11 cellular contexts compared by ENCODE assay signal in genomic region chr3:149527531-149528343, GRCh38. TPM values are rescaled to one million over a fixed set of nuclear protein-coding genes. Genes with fewer than 3 reads are reported as not detected.
A peak's percentile ranks its signal among the peaks of the same experiment; 100 is the strongest.
DNase-seq lines count a peak whose midpoint lies in the region; ATAC-seq and TF ChIP-seq lines count a peak whose summit lies in the region.
"Had no signal": no experiment of that assay in that cellular context is flagged by ENCODE, and none has a peak within 500 bp of the region (broad histone marks: within the 10 kb centered on the region; RNA-seq: fewer than 3 reads in every experiment).

No MANE protein-coding gene starts in this region.

- no peak for ATAC-seq in natural killer cell treated with Interleukin-12 subunit alpha and Interleukin-12 subunit beta and Interleukin-15 and Interleukin-18, amount 100 ng/mL, for 72 hours

- no peaks in the 10 kb centered on the region for H3K36me3 Mint-ChIP-seq in natural killer cell treated with Interleukin-12 subunit alpha and Interleukin-12 subunit beta and Interleukin-15 and Interleukin-18, amount 100 ng/mL, for 72 hours
- H3K36me3 Mint-ChIP-seq: CD14-positive monocyte had no signal

- no peak for TF ChIP-seq POLR2A in erythroblast (IDR thresholded peaks at IDR 0.05; ENCODE audit: low read length)

- TF ChIP-seq CTCF in AG09309 (IDR thresholded peaks at IDR 0.05; ENCODE audit: control insufficient read depth, insufficient read depth, low read depth, low read length, missing control alignments) = peak; percentile 25
- no peak for TF ChIP-seq CTCF in OCI-LY7 (conservative IDR thresholded peaks at IDR 0.05; ENCODE audit: low read length)

- H3K79me2 ChIP-seq in OCI-LY7 (ENCODE audit: insufficient read depth, low read depth, low read length) = no peaks in the 10 kb centered on the region

- DNase-seq in AG09309 (ENCODE audit: low read depth) (no peak), NCI-H774 (lab: John Stamatoyannopoulos, UW) (peak; percentile 60), fibroblast of peridontal ligament (ENCODE audit: extremely low read depth) (peak; percentile 40), OCI-LY7 (ENCODE audit: low spot score) (no peak), erythroblast (lab: John Stamatoyannopoulos, UW) (no peak), T-helper 1 cell (no peak)
- DNase-seq in natural killer cell treated with Interleukin-12 subunit alpha and Interleukin-12 subunit beta and Interleukin-15 and Interleukin-18, amount 100 ng/mL, for 72 hours (ENCODE audit: low spot score) = no peak
- DNase-seq in activated CD4-positive, alpha-beta T cell treated with anti-CD3 and anti-CD28 coated beads for 4 hours = no peak

- H3K27me3 Mint-ChIP-seq in natural killer cell treated with Interleukin-12 subunit alpha and Interleukin-12 subunit beta and Interleukin-15 and Interleukin-18, amount 100 ng/mL, for 72 hours = peaks cover 0 to 14% of the 10 kb centered on the region in 2 donors

- peak overlapping the region; percentile 46 for H3K4me3 Mint-ChIP-seq in natural killer cell treated with Interleukin-12 subunit alpha and Interleukin-12 subunit beta and Interleukin-15 and Interleukin-18, amount 100 ng/mL, for 72 hours
- H3K4me3 Mint-ChIP-seq: CD14-positive monocyte had no signal

- POLR2A ChIA-PET in OCI-LY7 (lab: Charles Lee) = no interaction called here

- intact Hi-C loops in OCI-LY7 (cut with micrococcal nuclease; ENCODE audit: unreplicated experiment) = no loop called here

- H3K9me3 ChIP-seq in OCI-LY7 (ENCODE audit: low read length) = no peaks in the 10 kb centered on the region
- H3K9me3 ChIP-seq: HAP-1 had no signal

- H3K4me1 ChIP-seq in OCI-LY7 (ENCODE audit: insufficient read depth, low read length, poor library complexity, severe bottlenecking) = no peaks in the 10 kb centered on the region
- H3K4me1 ChIP-seq: HAP-1 had no signal

- H3K4me1 Mint-ChIP-seq in natural killer cell treated with Interleukin-12 subunit alpha and Interleukin-12 subunit beta and Interleukin-15 and Interleukin-18, amount 100 ng/mL, for 72 hours (ENCODE audit: low read depth in 2 of 2) = peaks cover 22 to 26% of the 10 kb centered on the region in 2 donors

- no peaks in the 10 kb centered on the region for H3K9me2 ChIP-seq in OCI-LY7 (ENCODE audit: insufficient read depth, low read length)

- CTCF ChIA-PET in OCI-LY7 (lab: Charles Lee; ENCODE audit: unreplicated experiment) = no interaction called here

- no peaks in the 10 kb centered on the region for H3K9me3 Mint-ChIP-seq in natural killer cell treated with Interleukin-12 subunit alpha and Interleukin-12 subunit beta and Interleukin-15 and Interleukin-18, amount 100 ng/mL, for 72 hours

- H3K27ac Mint-ChIP-seq in natural killer cell treated with Interleukin-12 subunit alpha and Interleukin-12 subunit beta and Interleukin-15 and Interleukin-18, amount 100 ng/mL, for 72 hours = peak overlapping the region in 1 of 2 donors; percentile 63
- H3K27ac Mint-ChIP-seq: CD14-positive monocyte had no signal

- no peak overlapping the region for H2AFZ ChIP-seq in OCI-LY7 (ENCODE audit: low read length)

- BruUV-seq in OCI-LY7 (replicated peaks; lab: Mats Ljungman, UMichigan) = no TSS peak

- no peak overlapping the region for H3K27ac ChIP-seq in OCI-LY7 (ENCODE audit: low read depth, low read length, poor library complexity, severe bottlenecking)

- H4K20me1 ChIP-seq in OCI-LY7 (ENCODE audit: insufficient read depth, low read length) = no peaks in the 10 kb centered on the region

- H3K36me3 ChIP-seq in OCI-LY7 (ENCODE audit: insufficient read depth, low read length) = no peaks in the 10 kb centered on the region
- H3K36me3 ChIP-seq: HAP-1 had no signal

- no peak overlapping the region for H3K4me2 ChIP-seq in OCI-LY7 (ENCODE audit: low read length)

- H3K4me3 ChIP-seq in AG09309 (ENCODE audit: control insufficient read depth, low read depth, low read length) (no peak overlapping the region), OCI-LY7 (ENCODE audit: low read depth, low read length, poor library complexity, severe bottlenecking) (no peak overlapping the region)
- H3K4me3 ChIP-seq: HAP-1 had no signal

RNA-seq across cellular contexts. Expression of gene TM4SF4, which starts 53.2 kb away (rescaled TPM):
- not detected for total RNA-seq in natural killer cell treated with Interleukin-12 subunit alpha and Interleukin-12 subunit beta and Interleukin-15 and Interleukin-18, amount 100 ng/mL, for 72 hours
- total RNA-seq in OCI-LY7 (2014; rRNA removed; shearing (Covaris generic)) = not detected in 2 replicates
- total RNA-seq in OCI-LY7 (2022) = not detected in 2 replicates
- total RNA-seq: glomerular endothelial cell had no signal

Comparison
In these comparisons a context has a peak if more than half of its experiments do, and no peak if none do; other contexts are left out.
1. DNase-seq: peak in NCI-H774 (single experiment) and fibroblast of peridontal ligament (single experiment); none in AG09309 (single experiment), natural killer cell treated with Interleukin-12 subunit alpha and Interleukin-12 subunit beta and Interleukin-15 and Interleukin-18, amount 100 ng/mL, for 72 hours (single experiment), OCI-LY7 (single experiment), erythroblast (0 of 2), T-helper 1 cell (0 of 5) and activated CD4-positive, alpha-beta T cell treated with anti-CD3 and anti-CD28 coated beads for 4 hours (0 of 2).